Comparison of ENCODE assay signal across 18 cellular contexts in the genomic region with DNA sequence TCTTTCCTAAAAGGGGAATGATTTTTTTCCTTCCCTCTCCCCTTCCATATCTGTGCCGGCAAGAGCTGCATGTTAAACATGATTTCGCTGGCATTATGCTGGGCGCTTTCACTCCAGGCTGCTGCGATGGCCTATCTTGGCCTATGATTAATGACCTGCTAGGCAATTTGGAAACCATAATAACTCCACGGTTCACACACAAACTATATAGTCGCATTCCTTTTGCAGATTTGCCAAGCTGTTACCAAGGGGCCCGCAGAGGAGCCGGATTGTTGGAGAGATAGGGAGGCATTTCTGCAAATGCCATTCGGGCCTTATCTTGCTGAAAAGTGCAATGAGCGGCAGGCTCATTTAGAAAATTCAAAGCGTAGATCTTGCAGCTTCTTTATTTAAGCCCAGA. TPM values are rescaled to one million over a fixed set of nuclear protein-coding genes. Genes with fewer than 3 reads are reported as not detected.
DNase-seq lines count a peak whose midpoint lies in the region; ATAC-seq and TF ChIP-seq lines count a peak whose summit lies in the region.
"Had no signal": no experiment of that assay in that cellular context is flagged by ENCODE, and none has a peak within 500 bp of the region (broad histone marks: within the 10 kb centered on the region; RNA-seq: fewer than 3 reads in every experiment).

No MANE protein-coding gene starts in this region.

- H2AFZ ChIP-seq in neural progenitor cell (replicated peaks): no peak overlapping the region
- H2AFZ ChIP-seq: GM23248 had no signal

- no peak for TF ChIP-seq POLR2A in body of pancreas (IDR thresholded peaks at IDR 0.05)

- peaks cover 33% of the 10 kb centered on the region for H3K4me1 Mint-ChIP-seq in brain
- H3K4me1 Mint-ChIP-seq in neural progenitor cell: peaks cover 44% of the 10 kb centered on the region

- H3K9me3 ChIP-seq in neural progenitor cell (ENCODE audit: low read depth) (no peaks in the 10 kb centered on the region), body of pancreas (no peaks in the 10 kb centered on the region), MG63 (no peaks in the 10 kb centered on the region)
- H3K9me3 ChIP-seq: A549, Caco-2 had no signal

- H3K4me1 ChIP-seq in neural progenitor cell (peaks cover 3% of the 10 kb centered on the region), body of pancreas (no peaks in the 10 kb centered on the region)
- H3K4me1 ChIP-seq: A549, Caco-2 had no signal

- no peaks in the 10 kb centered on the region for H3F3A ChIP-seq in neural progenitor cell (ENCODE audit: low read depth)

- no peaks in the 10 kb centered on the region for H3K79me2 ChIP-seq in neural progenitor cell (ENCODE audit: low read depth)

- H3K36me3 ChIP-seq in neural progenitor cell (no peaks in the 10 kb centered on the region), body of pancreas (replicated peaks in 1 of 2; ENCODE audit: insufficient read depth in 1 of 2, low read depth in 2 of 2) (no peaks in the 10 kb centered on the region), MG63 (no peaks in the 10 kb centered on the region)

- H3K27me3 ChIP-seq in neural progenitor cell: peaks cover 20% of the 10 kb centered on the region
- no peaks in the 10 kb centered on the region for H3K27me3 ChIP-seq in body of pancreas
- no peaks in the 10 kb centered on the region for H3K27me3 ChIP-seq in MG63

- H3K4me3 Mint-ChIP-seq in brain (peak overlapping the region; percentile 24 to 69 (median 62)), neural progenitor cell (no peak overlapping the region)
- H3K4me3 Mint-ChIP-seq: CD4-positive, alpha-beta T cell; HFFc6 had no signal

- H3K27me3 Mint-ChIP-seq in brain (no peaks in the 10 kb centered on the region), neural progenitor cell (ENCODE audit: insufficient read depth, low read depth) (peaks cover 14% of the 10 kb centered on the region)

- H3K9me3 Mint-ChIP-seq in brain (peaks cover 0 to 3% (median 0%) of the 10 kb centered on the region in 5 experiments), neural progenitor cell (peaks cover 4% of the 10 kb centered on the region)

- no peak overlapping the region for H3K4me3 ChIP-seq in neural progenitor cell
- no peak overlapping the region for H3K4me3 ChIP-seq in body of pancreas
- no peak overlapping the region for H3K4me3 ChIP-seq in MG63
- H3K4me3 ChIP-seq: A549, GM23248 had no signal

- 40 to 42% methylated on average over 11 of the region's 11 CpGs for WGBS in body of pancreas, 2 donors

- H3K27ac ChIP-seq in neural progenitor cell: no peak overlapping the region
- H3K27ac ChIP-seq in body of pancreas: no peak overlapping the region
- H3K27ac ChIP-seq: 22Rv1, A549, C4-2B, GM23248 had no signal

- no peak for ATAC-seq in body of pancreas
- ATAC-seq: A549, HCT116 had no signal

- intact Hi-C loops in body of pancreas (cut with DNase I): no loop called here

- DNase-seq in NCI-H1417 (lab: John Stamatoyannopoulos, UW): peak in 2 of 3 experiments; percentile 30 to 37
- DNase-seq in NCI-H1417 treated with DMSO at 0.1 percent for 48 hours (lab: John Stamatoyannopoulos, UW): no peak
- DNase-seq in neural progenitor cell (ENCODE audit: low spot score): no peak
- DNase-seq in body of pancreas: no peak
- no peak for DNase-seq in ecto neural progenitor cell (ENCODE audit: low spot score)
- no peak for DNase-seq in MG63
- DNase-seq: AML-193; Caco-2; CD4-positive, alpha-beta T cell; GM23248; H7; HFFc6; IMR-90 had no signal

- H3K36me3 Mint-ChIP-seq in brain (no peaks in the 10 kb centered on the region), neural progenitor cell (no peaks in the 10 kb centered on the region)

- H3K27ac Mint-ChIP-seq in brain (peak overlapping the region; percentile 42 to 79 (median 63)), neural progenitor cell (peak overlapping the region; percentile 85)
- H3K27ac Mint-ChIP-seq: CD4-positive, alpha-beta T cell; HFFc6 had no signal

- TF ChIP-seq CTCF in brain (conservative IDR thresholded peaks at IDR 0.05) (no peak), neural progenitor cell (IDR thresholded peaks at IDR 0.05) (no peak), body of pancreas (IDR thresholded peaks at IDR 0.05) (no peak)

- no peak overlapping the region for H3K4me2 ChIP-seq in neural progenitor cell
- H3K4me2 ChIP-seq: A549 had no signal

- no peaks in the 10 kb centered on the region for H4K20me1 ChIP-seq in neural progenitor cell (ENCODE audit: low read depth)

- H3K9ac ChIP-seq in neural progenitor cell: no peak overlapping the region
- H3K9ac ChIP-seq: GM23248 had no signal

RNA-seq across cellular contexts. Expression of a gene that starts 20.8 kb away (rescaled TPM):
- 368 TPM for polyA plus RNA-seq in brain (ENCODE audit: insufficient read depth, low read depth, low replicate concordance)
- total RNA-seq in neural progenitor cell (ENCODE audit: low replicate concordance): 0.21 TPM in 1 of 2 replicates, not detected in the other
- not detected for total RNA-seq in body of pancreas
- total RNA-seq in MG63 (2014; rRNA removed; shearing (Covaris generic); ENCODE audit: low replicate concordance): not detected in 2 replicates
- total RNA-seq: Caco-2; CD4-positive, alpha-beta T cell; GM23248; HFFc6; IMR-90 had no signal
- polyA plus RNA-seq: GM23248, IMR-90 had no signal

Comparison
In these comparisons a context has a peak if more than half of its experiments do, and no peak if none do; other contexts are left out.
1. DNase-seq: peak in NCI-H1417 (2 of 3); none in NCI-H1417 treated with DMSO at 0.1 percent for 48 hours (single experiment), neural progenitor cell (single experiment), body of pancreas (0 of 4), ecto neural progenitor cell (single experiment) and MG63 (single experiment).